17 cellular contexts compared by ENCODE assay signal in genomic region chr16:84486551-84487235, GRCh38. TPM values are rescaled to one million over a fixed set of nuclear protein-coding genes. Genes with fewer than 3 reads are reported as not detected.
DNase-seq lines count a peak whose midpoint lies in the region; ATAC-seq, FAIRE-seq and TF ChIP-seq lines count a peak whose summit lies in the region.
"Had no signal": no experiment of that assay in that cellular context is flagged by ENCODE, and none has a peak within 500 bp of the region (broad histone marks: within the 10 kb centered on the region; RNA-seq: fewer than 3 reads in every experiment).

No MANE protein-coding gene starts in this region.

- no peaks in the 10 kb centered on the region for H3K27me3 Mint-ChIP-seq in activated naive CD8-positive, alpha-beta T cell treated with anti-CD3 and anti-CD28 coated beads, Interleukin-2, amount 10 ng/mL, durations not matched to agents 7 days and 5 days
- H3K27me3 Mint-ChIP-seq in activated naive CD8-positive, alpha-beta T cell treated with anti-CD3 and anti-CD28 coated beads, Interleukin-2, amount 50 U/mL, for 24 hours, result no peaks in the 10 kb centered on the region
- no peaks in the 10 kb centered on the region for H3K27me3 Mint-ChIP-seq in CD4-positive, alpha-beta memory T cell
- H3K27me3 Mint-ChIP-seq: B cell; CD4-positive, alpha-beta T cell had no signal

- H3K4me2 ChIP-seq in K562 (ENCODE audit: insufficient read depth, low read length) (no peak overlapping the region), osteoblast (ENCODE audit: insufficient read depth, low read length) (no peak overlapping the region)
- H3K4me2 ChIP-seq: GM23338 had no signal

- H4K20me1 ChIP-seq in K562 (replicated peaks; ENCODE audit: control insufficient read depth, insufficient read depth, low read length) (peaks cover 7% of the 10 kb centered on the region; the same call in 1 of the 2 replicates), osteoblast (ENCODE audit: insufficient read depth, low read length) (peaks cover 23% of the 10 kb centered on the region)

- no peak overlapping the region for H3K27ac Mint-ChIP-seq in activated naive CD8-positive, alpha-beta T cell treated with anti-CD3 and anti-CD28 coated beads, Interleukin-2, amount 10 ng/mL, durations not matched to agents 7 days and 5 days
- no peak overlapping the region for H3K27ac Mint-ChIP-seq in activated naive CD8-positive, alpha-beta T cell treated with anti-CD3 and anti-CD28 coated beads, Interleukin-2, amount 50 U/mL, for 24 hours
- no peak overlapping the region for H3K27ac Mint-ChIP-seq in CD4-positive, alpha-beta memory T cell
- H3K27ac Mint-ChIP-seq: B cell; CD4-positive, alpha-beta T cell; GM23338 had no signal

- H3K36me3 ChIP-seq in K562 (ENCODE audit: control insufficient read depth, insufficient read depth, low read length) (no peaks in the 10 kb centered on the region), osteoblast (ENCODE audit: insufficient read depth, low read length) (peaks cover 78% of the 10 kb centered on the region), vagina (peaks cover 0 to 31% of the 10 kb centered on the region in 2 donors)
- H3K36me3 ChIP-seq in CD4-positive, alpha-beta memory T cell (ENCODE audit: insufficient read depth, low read length), result peaks cover 6% of the 10 kb centered on the region

- H3K79me2 ChIP-seq in K562 (ENCODE audit: control insufficient read depth, insufficient read depth, low read length), result no peaks in the 10 kb centered on the region
- peaks cover 2% of the 10 kb centered on the region for H3K79me2 ChIP-seq in osteoblast (ENCODE audit: insufficient read depth, low read length)

- WGBS in K562 (ENCODE audit: insufficient coverage, low coverage, missing lambda C conversion rate), result 49% methylated on average over 17 of the region's 17 CpGs

- H3K36me3 Mint-ChIP-seq in activated naive CD8-positive, alpha-beta T cell treated with anti-CD3 and anti-CD28 coated beads, Interleukin-2, amount 10 ng/mL, durations not matched to agents 7 days and 5 days, result peaks cover 42% of the 10 kb centered on the region
- H3K36me3 Mint-ChIP-seq in activated naive CD8-positive, alpha-beta T cell treated with anti-CD3 and anti-CD28 coated beads, Interleukin-2, amount 50 U/mL, for 24 hours (ENCODE audit: low read depth), result peaks cover 7% of the 10 kb centered on the region
- H3K36me3 Mint-ChIP-seq in CD4-positive, alpha-beta memory T cell, result peaks cover 35 to 61% of the 10 kb centered on the region in 2 donors

- H3K27ac ChIP-seq in K562 (ENCODE audit: extremely low read depth, low read depth, low read length) (no peak overlapping the region), osteoblast (ENCODE audit: low read depth, low read length) (no peak overlapping the region), vagina (no peak overlapping the region)
- H3K27ac ChIP-seq in CD4-positive, alpha-beta memory T cell (ENCODE audit: low read depth, low read length), result no peak overlapping the region

- BruUV-seq in K562 (replicated peaks; lab: Mats Ljungman, UMichigan), result no TSS peak

- CTCF ChIA-PET in K562 (lab: Yijun Ruan, JAX; ENCODE audit: low intra/inter-chr PET ratio), result no interaction called here
- CTCF ChIA-PET in CD4-positive, alpha-beta memory T cell (lab: Charles Lee; ENCODE audit: partially characterized antibody), result interaction anchor here (1.2 kb wide), 1 partner anchor 182 kb away, joined by 3 read pairs; no protein-coding TSS in a partner anchor

- H3K27me3 ChIP-seq in K562 (ENCODE audit: control insufficient read depth in 2 of 2, insufficient read depth in 2 of 2, low read length in 2 of 2) (no peaks in the 10 kb centered on the region), osteoblast (ENCODE audit: insufficient read depth, low read length) (no peaks in the 10 kb centered on the region), vagina (no peaks in the 10 kb centered on the region)
- H3K27me3 ChIP-seq in CD4-positive, alpha-beta memory T cell (ENCODE audit: insufficient read depth, low read length), result no peaks in the 10 kb centered on the region

- intact Hi-C loops in K562 (cut with micrococcal nuclease) (loop anchor here (10.0 kb wide), 1 partner anchor 402 kb away; no protein-coding TSS in a partner anchor), vagina (cut with DNase I) (loop anchor here (10.0 kb wide), 1 partner anchor 522 kb away; the partner anchor contains the start of gene NECAB2), Right ventricle myocardium superior (cut with DNase I) (loop anchor here (10.0 kb wide), 1 partner anchor 662 kb away; no protein-coding TSS in a partner anchor)
- intact Hi-C loops in CD4-positive, alpha-beta memory T cell (cut with micrococcal nuclease), result no loop called here

- TF ChIP-seq POLR2A in K562 (conservative IDR thresholded peaks at IDR 0.05), result no peak
- TF ChIP-seq POLR2A in vagina (IDR thresholded peaks at IDR 0.05), result no peak

- no peak for ATAC-seq in activated naive CD8-positive, alpha-beta T cell treated with anti-CD3 and anti-CD28 coated beads, Interleukin-2, amount 10 ng/mL, durations not matched to agents 7 days and 5 days (ENCODE audit: low read depth)
- no peak for ATAC-seq in activated naive CD8-positive, alpha-beta T cell treated with anti-CD3 and anti-CD28 coated beads, Interleukin-2, amount 50 U/mL, for 24 hours
- ATAC-seq in K562, result peak; percentile 76
- ATAC-seq in Right ventricle myocardium superior (ENCODE audit: poor library complexity), result no peak
- ATAC-seq: GM23338, HepG2 had no signal

- H3K9me1 ChIP-seq in K562 (ENCODE audit: control insufficient read depth, insufficient read depth, low read length), result no peaks in the 10 kb centered on the region

- peak; percentile 10 for DNase-seq in activated naive CD8-positive, alpha-beta T cell treated with anti-CD3 and anti-CD28 coated beads, Interleukin-2, amount 10 ng/mL, durations not matched to agents 7 days and 5 days
- DNase-seq in activated naive CD8-positive, alpha-beta T cell treated with anti-CD3 and anti-CD28 coated beads, Interleukin-2, amount 50 U/mL, for 24 hours, result no peak
- peak; percentile 32 to 57 (median 49) for DNase-seq in K562 (ENCODE audit: extremely low read depth in 1 of 4, low spot score in 3 of 4)
- DNase-seq in osteoblast (ENCODE audit: insufficient read length, low spot score, missing footprints), result peak; percentile 26
- peak; percentile 67 to 77 for DNase-seq in vagina (ENCODE audit: extremely low spot score in 2 of 2)
- no peak for DNase-seq in CD4-positive, alpha-beta memory T cell
- no peak for DNase-seq in Right ventricle myocardium superior
- DNase-seq: C1 segment of cervical spinal cord; CD4-positive, alpha-beta T cell; DMS79; H9 had no signal

- POLR2A ChIA-PET in activated naive CD8-positive, alpha-beta T cell treated with anti-CD3 and anti-CD28 coated beads, Interleukin-2, amount 10 ng/mL, durations not matched to agents 7 days and 5 days (lab: Charles Lee), result no interaction called here
- POLR2A ChIA-PET in K562 (lab: Yijun Ruan, JAX), result interaction anchor here (1.4 kb wide), 1 partner anchor 9 kb away, joined by 3 read pairs; no protein-coding TSS in a partner anchor
- POLR2A ChIA-PET in CD4-positive, alpha-beta memory T cell (lab: Charles Lee; ENCODE audit: partially characterized antibody), result no interaction called here

- in situ Hi-C loops in K562 (cut with MboI), result loop anchor here (5.0 to 10.0 kb wide), 2 partner anchors 422 to 529 kb away; no protein-coding TSS in a partner anchor

- no peaks in the 10 kb centered on the region for H3K9me3 Mint-ChIP-seq in activated naive CD8-positive, alpha-beta T cell treated with anti-CD3 and anti-CD28 coated beads, Interleukin-2, amount 10 ng/mL, durations not matched to agents 7 days and 5 days
- H3K9me3 Mint-ChIP-seq in activated naive CD8-positive, alpha-beta T cell treated with anti-CD3 and anti-CD28 coated beads, Interleukin-2, amount 50 U/mL, for 24 hours, result no peaks in the 10 kb centered on the region
- no peaks in the 10 kb centered on the region for H3K9me3 Mint-ChIP-seq in CD4-positive, alpha-beta memory T cell
- H3K9me3 Mint-ChIP-seq: CD4-positive, alpha-beta T cell; H9 had no signal

- H2AFZ ChIP-seq in K562 (ENCODE audit: low read depth, low read length) (no peak overlapping the region), osteoblast (ENCODE audit: low read length) (no peak overlapping the region)
- H2AFZ ChIP-seq: GM23338 had no signal

- no peak for TF ChIP-seq EP300 in K562 (IDR thresholded peaks at IDR 0.05; ENCODE audit: low read length)

- H3K9me3 ChIP-seq in K562 (replicated peaks; ENCODE audit: control insufficient read depth, insufficient read depth, low read depth, low read length) (no peaks in the 10 kb centered on the region), osteoblast (ENCODE audit: low read depth, low read length) (no peaks in the 10 kb centered on the region), vagina (no peaks in the 10 kb centered on the region)
- no peaks in the 10 kb centered on the region for H3K9me3 ChIP-seq in CD4-positive, alpha-beta memory T cell (ENCODE audit: control insufficient read depth in 1 of 2, low read length in 2 of 2)

- H3K4me3 ChIP-seq in K562 (no peak overlapping the region), osteoblast (ENCODE audit: insufficient read depth, low read length) (no peak overlapping the region), vagina (no peak overlapping the region)
- no peak overlapping the region for H3K4me3 ChIP-seq in CD4-positive, alpha-beta memory T cell (ENCODE audit: low read length in 2 of 2)
- H3K4me3 ChIP-seq: GM23338 had no signal

- TF ChIP-seq CTCF in K562 (IDR thresholded peaks at IDR 0.05 in 2 of 3, conservative IDR thresholded peaks at IDR 0.05 in 1 of 3; ENCODE audit: insufficient read depth in 2 of 3, low read depth in 1 of 3, low read length in 3 of 3) (peak; percentile 16 to 55 (median 28); a peak in 4 of 6 replicates), osteoblast (IDR thresholded peaks at IDR 0.05; ENCODE audit: extremely low read depth, low read depth, low read length) (no peak), vagina (IDR thresholded peaks at IDR 0.05) (no peak)

- H3K9ac ChIP-seq in K562 (ENCODE audit: insufficient read depth in 1 of 2, low read depth in 2 of 2, low read length in 2 of 2), result peak overlapping the region in 1 of 2 experiments; percentile 26; a peak in 1 of 4 replicates

- H3K4me3 Mint-ChIP-seq in activated naive CD8-positive, alpha-beta T cell treated with anti-CD3 and anti-CD28 coated beads, Interleukin-2, amount 10 ng/mL, durations not matched to agents 7 days and 5 days, result no peak overlapping the region
- H3K4me3 Mint-ChIP-seq in activated naive CD8-positive, alpha-beta T cell treated with anti-CD3 and anti-CD28 coated beads, Interleukin-2, amount 50 U/mL, for 24 hours, result no peak overlapping the region
- no peak overlapping the region for H3K4me3 Mint-ChIP-seq in CD4-positive, alpha-beta memory T cell
- H3K4me3 Mint-ChIP-seq: B cell; CD4-positive, alpha-beta T cell; GM23338; H9 had no signal

- FAIRE-seq in K562 (lab: Jason Lieb, UNC), result peak; percentile 15
- FAIRE-seq: A204.1, G401.6, GM12891, HepG2 had no signal

- no peak for TF ChIP-seq RAD21 in K562 (CRISPR knock-in tag; conservative IDR thresholded peaks at IDR 0.05 in 1 of 2, IDR thresholded peaks at IDR 0.05 in 1 of 2)

- H3K4me1 Mint-ChIP-seq in activated naive CD8-positive, alpha-beta T cell treated with anti-CD3 and anti-CD28 coated beads, Interleukin-2, amount 10 ng/mL, durations not matched to agents 7 days and 5 days, result peaks cover 7% of the 10 kb centered on the region
- H3K4me1 Mint-ChIP-seq in activated naive CD8-positive, alpha-beta T cell treated with anti-CD3 and anti-CD28 coated beads, Interleukin-2, amount 50 U/mL, for 24 hours, result no peaks in the 10 kb centered on the region
- H3K4me1 Mint-ChIP-seq in CD4-positive, alpha-beta memory T cell, result no peaks in the 10 kb centered on the region
- H3K4me1 Mint-ChIP-seq: B cell, GM23338, H9 had no signal

- H3K4me1 ChIP-seq in K562 (replicated peaks in 1 of 2; ENCODE audit: control insufficient read depth in 2 of 2, insufficient read depth in 2 of 2, low read length in 2 of 2) (peaks cover 0 to 10% of the 10 kb centered on the region in 2 experiments; a peak in 2 of 5 replicates), osteoblast (ENCODE audit: insufficient read depth, low read length) (no peaks in the 10 kb centered on the region), vagina (peaks cover 4% of the 10 kb centered on the region)
- H3K4me1 ChIP-seq in CD4-positive, alpha-beta memory T cell (ENCODE audit: insufficient read depth, low read length), result no peaks in the 10 kb centered on the region

RNA-seq across cellular contexts. Expression of gene MEAK7, which starts 17.8 kb away (rescaled TPM):
- 10 to 100 TPM; 95.7 to 98.3 TPM for total RNA-seq in activated naive CD8-positive, alpha-beta T cell treated with anti-CD3 and anti-CD28 coated beads, Interleukin-2, amount 10 ng/mL, durations not matched to agents 7 days and 5 days
- 28.0 and 31.3 TPM in 2 replicates for total RNA-seq in K562 (2011; cell fraction: chromatin; rRNA removed; ENCODE audit: low replicate concordance)
- 15.3 and 17.1 TPM in 2 replicates for total RNA-seq in K562 (2011; cell fraction: nucleolus; rRNA removed)
- 20.8 and 27.1 TPM in 2 replicates for total RNA-seq in K562 (2011; cell fraction: nucleoplasm; rRNA removed)
- total RNA-seq in K562 (2014; rRNA removed), result 6.1 and 7.8 TPM in 2 replicates
- 5.2 and 5.6 TPM in 2 replicates for total RNA-seq in K562 (2014; rRNA removed; fragmentation: Illumina TruSeq; extraction: Trizol)
- total RNA-seq in K562 (2015; rRNA removed; fragmentation: Illumina TruSeq; extraction: Trizol), result 6.5 and 6.6 TPM in 2 replicates
- 9.8 and 10.0 TPM in 2 replicates for total RNA-seq in K562 (2021)
- 13.2 and 14.5 TPM in 2 replicates for polyA plus RNA-seq in K562 (2011; rRNA removed)
- 10.5 and 17.4 TPM in 2 replicates for polyA plus RNA-seq in K562 (2011; cell fraction: cytosol; rRNA removed)
- polyA plus RNA-seq in K562 (2011; cell fraction: nucleus; rRNA removed), result 10.3 and 11.5 TPM in 2 replicates
- 7.7 and 9.3 TPM in 2 replicates for polyA plus RNA-seq in K562 (2012)
- 8.7 and 8.8 TPM in 2 replicates for polyA plus RNA-seq in K562 (2014; fragmentation: Illumina TruSeq; extraction: Trizol)
- polyA plus RNA-seq in K562 (2014; fragmentation: Nextera tagmentation; extraction: Ambion mirVana), result 1 to 10 TPM; 1.4 to 1.8 TPM
- polyA plus RNA-seq in K562 (2014; rRNA removed), result 6.2 and 6.3 TPM in 2 replicates
- polyA minus RNA-seq in K562 (2011; rRNA and poly(A)+ RNA removed), result 14.5 and 17.2 TPM in 2 replicates
- polyA minus RNA-seq in K562 (2011; cell fraction: cytosol; rRNA and poly(A)+ RNA removed), result 9.0 and 11.2 TPM in 2 replicates
- 7.8 and 14.0 TPM in 2 replicates for polyA minus RNA-seq in K562 (2011; cell fraction: nucleus; rRNA and poly(A)+ RNA removed)
- 24.2 and 27.7 TPM in 2 replicates for total RNA-seq in osteoblast
- total RNA-seq in vagina, result 28.5 TPM
- total RNA-seq in CD4-positive, alpha-beta memory T cell, result 10 to 100 TPM; 13.6 to 16.8 TPM
- 1 to 10 TPM; 3.3 to 8.6 TPM for polyA plus RNA-seq in CD4-positive, alpha-beta memory T cell
- 5.0 TPM for total RNA-seq in Right ventricle myocardium superior

Comparison
In these comparisons a context has a peak if more than half of its experiments do, and no peak if none do; other contexts are left out.
1. DNase-seq: peak in activated naive CD8-positive, alpha-beta T cell treated with anti-CD3 and anti-CD28 coated beads, Interleukin-2, amount 10 ng/mL, durations not matched to agents 7 days and 5 days (single experiment), K562 (4 of 4), osteoblast (single experiment) and vagina (2 of 2); none in activated naive CD8-positive, alpha-beta T cell treated with anti-CD3 and anti-CD28 coated beads, Interleukin-2, amount 50 U/mL, for 24 hours (single experiment), CD4-positive, alpha-beta memory T cell (0 of 5) and Right ventricle myocardium superior (single experiment).
2. CTCF ChIP-seq: peak in K562 (3 of 3); none in osteoblast (single experiment) and vagina (0 of 3).